26 cellular contexts compared by ENCODE assay signal in genomic region chr3:158600787-158601186, GRCh38. TPM values are rescaled to one million over a fixed set of nuclear protein-coding genes. Genes with fewer than 3 reads are reported as not detected.
"Had no signal": no experiment of that assay in that cellular context is flagged by ENCODE, and none has a peak within 500 bp of the region (broad histone marks: within the 10 kb centered on the region; RNA-seq: fewer than 3 reads in every experiment).

No MANE protein-coding gene starts in this region.

- H3K4me1 Mint-ChIP-seq: IgD-negative memory B cell had no signal

- H3K27me3 ChIP-seq: SJSA1 had no signal

- H3K36me3 ChIP-seq: SJSA1 had no signal

- H3K27ac Mint-ChIP-seq: IgD-negative memory B cell had no signal

- H3K4me3 ChIP-seq: K562, SJSA1, SK-N-MC had no signal

- H3K27ac ChIP-seq: HL-60, KMS-11, SJSA1, SK-N-MC had no signal

- FAIRE-seq: HTR-8/SVneo, K562 had no signal

- H3K9ac ChIP-seq: KMS-11 had no signal

- H3K4me1 ChIP-seq: SJSA1 had no signal

- H3K9me3 ChIP-seq: SJSA1 had no signal

- H3K27me3 Mint-ChIP-seq: IgD-negative memory B cell had no signal

- H3K4me3 Mint-ChIP-seq: IgD-negative memory B cell had no signal

- H3K9me3 Mint-ChIP-seq: IgD-negative memory B cell had no signal

- DNase-seq: Kasumi-1; MM.1S; NCI-H1092 treated with DMSO at 0.1 percent for 48 hours; NCI-H1436; NCI-H187; NCI-H2029; NCI-H2081 treated with DMSO at 0.1 percent for 48 hours; NCI-H2171; NCI-H226; NCI-H446; NCI-H510A; NCI-H524 treated with DMSO at 0.1 percent for 48 hours; NCI-H69; NCI-H774; NK-92 treated with Interleukin-12 subunit alpha and Interleukin-12 subunit beta, amount 100 ng/mL, for 24 hours; PC-3; Right ventricle myocardium superior; SIG-M5 had no signal

RNA-seq across cellular contexts. Expression of gene MLF1, which starts 29.8 kb away (rescaled TPM):
- total RNA-seq: OCI-LY7 had no signal
- polyA plus RNA-seq: IgD-negative memory B cell had no signal
